Comparison of ENCODE assay signal across 8 cellular contexts in genomic region chr2:207283356-207283755, GRCh38.
DNase-seq lines count a peak whose midpoint lies in the region; ATAC-seq and TF ChIP-seq lines count a peak whose summit lies in the region.

No MANE protein-coding gene starts in this region.

- H3K27ac Mint-ChIP-seq in activated T-helper 2 cell treated with anti-CD3 and anti-CD28 coated beads, Interferon-gamma antibody, Interleukin-2, Interleukin-4, amounts not matched to agents 10 μg/mL and 5 μg/mL and 100 μg/mL, durations not matched to agents 14 hours and 24 hours and 36 hours: peak overlapping the region; percentile 82

- TF ChIP-seq CTCF in GM20000 (IDR thresholded peaks at IDR 0.05; ENCODE audit: extremely low read depth, missing control alignments): no peak

- no peaks in the 10 kb centered on the region for H3K36me3 ChIP-seq in muscle layer of duodenum (ENCODE audit: control insufficient read depth in 1 of 2, insufficient read depth in 2 of 2, low read length in 2 of 2)

- H3K4me1 Mint-ChIP-seq in activated T-helper 2 cell treated with anti-CD3 and anti-CD28 coated beads, Interferon-gamma antibody, Interleukin-2, Interleukin-4, amounts not matched to agents 10 μg/mL and 5 μg/mL and 100 μg/mL, durations not matched to agents 14 hours and 24 hours and 36 hours (ENCODE audit: low read depth): peaks cover 67% of the 10 kb centered on the region

- H3K27ac ChIP-seq in muscle layer of duodenum (ENCODE audit: low read length): peak overlapping the region; percentile 32

- H3K27me3 Mint-ChIP-seq in activated T-helper 2 cell treated with anti-CD3 and anti-CD28 coated beads, Interferon-gamma antibody, Interleukin-2, Interleukin-4, amounts not matched to agents 10 μg/mL and 5 μg/mL and 100 μg/mL, durations not matched to agents 14 hours and 24 hours and 36 hours (ENCODE audit: low read depth): no peaks in the 10 kb centered on the region

- no peaks in the 10 kb centered on the region for H3K36me3 Mint-ChIP-seq in activated T-helper 2 cell treated with anti-CD3 and anti-CD28 coated beads, Interferon-gamma antibody, Interleukin-2, Interleukin-4, amounts not matched to agents 10 μg/mL and 5 μg/mL and 100 μg/mL, durations not matched to agents 14 hours and 24 hours and 36 hours (ENCODE audit: low read depth)

- H3K4me1 ChIP-seq in muscle layer of duodenum (ENCODE audit: control insufficient read depth in 1 of 2, insufficient read depth in 2 of 2, low read length in 2 of 2): peaks cover 0 to 7% of the 10 kb centered on the region in 2 donors

- H3K4me3 Mint-ChIP-seq in activated T-helper 2 cell treated with anti-CD3 and anti-CD28 coated beads, Interferon-gamma antibody, Interleukin-2, Interleukin-4, amounts not matched to agents 10 μg/mL and 5 μg/mL and 100 μg/mL, durations not matched to agents 14 hours and 24 hours and 36 hours (ENCODE audit: low read depth): peak overlapping the region; percentile 55

- H3K27me3 ChIP-seq in muscle layer of duodenum (ENCODE audit: low read depth, low read length): no peaks in the 10 kb centered on the region

- H3K9me3 ChIP-seq in muscle layer of duodenum (ENCODE audit: control insufficient read depth in 1 of 2, low read length in 2 of 2): no peaks in the 10 kb centered on the region

- peak; percentile 35 for ATAC-seq in HG03095 (IDR thresholded peaks at IDR 0.05; ENCODE audit: unreplicated experiment)
- no peak for ATAC-seq in HG02763 (IDR thresholded peaks at IDR 0.05; ENCODE audit: unreplicated experiment)

- no peak overlapping the region for H3K4me3 ChIP-seq in muscle layer of duodenum (ENCODE audit: low read depth in 1 of 2, low read length in 2 of 2)

- intact Hi-C loops in activated T-helper 2 cell treated with anti-CD3 and anti-CD28 coated beads, Interferon-gamma antibody, Interleukin-2, Interleukin-4, amounts not matched to agents 10 μg/mL and 5 μg/mL and 100 μg/mL, durations not matched to agents 14 hours and 24 hours and 36 hours (cut with micrococcal nuclease): loop anchor here (1.0 to 2.0 kb wide), 2 partner anchors 28 to 53 kb away; no protein-coding TSS in a partner anchor

- DNase-seq in GDM1 (lab: John Stamatoyannopoulos, UW): peak; percentile 54
- DNase-seq in activated T-helper 2 cell treated with anti-CD3 and anti-CD28 coated beads, Interferon-gamma antibody, Interleukin-2, Interleukin-4, amounts not matched to agents 10 μg/mL and 5 μg/mL and 100 μg/mL, durations not matched to agents 14 hours and 24 hours and 36 hours (ENCODE audit: low spot score): no peak
- DNase-seq in middle frontal gyrus (ENCODE audit: extremely low spot score, low spot score): no peak
- DNase-seq in GM20000 (ENCODE audit: low spot score): no peak
- DNase-seq in DMS153 (lab: John Stamatoyannopoulos, UW): no peak

- H3K9me3 Mint-ChIP-seq in activated T-helper 2 cell treated with anti-CD3 and anti-CD28 coated beads, Interferon-gamma antibody, Interleukin-2, Interleukin-4, amounts not matched to agents 10 μg/mL and 5 μg/mL and 100 μg/mL, durations not matched to agents 14 hours and 24 hours and 36 hours: peaks cover 13% of the 10 kb centered on the region
